ENCODE assay signal across 8 cellular contexts in genomic region chr9:134024828-134025605, GRCh38. TPM values are rescaled to one million over a fixed set of nuclear protein-coding genes. Genes with fewer than 3 reads are reported as not detected.
DNase-seq lines count a peak whose midpoint lies in the region; ATAC-seq, FAIRE-seq and TF ChIP-seq lines count a peak whose summit lies in the region.

A gene with protein sequence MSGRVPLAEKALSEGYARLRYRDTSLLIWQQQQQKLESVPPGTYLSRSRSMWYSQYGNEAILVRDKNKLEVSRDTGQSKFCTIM (plus strand): TSS chr9:134025481. CDS start chr9:134026748, 1,267 bp downstream.

- FAIRE-seq in kidney (lab: Jason Lieb, UNC): no peak

- H3K4me3 ChIP-seq in kidney (ENCODE audit: low read length in 2 of 2): peak within 1 kb of the TSS; percentile 72

- peaks cover 0 to 4% of the 10 kb centered on the region in 2 donors for H3K4me1 ChIP-seq in kidney (ENCODE audit: control insufficient read depth in 1 of 2, insufficient read depth in 1 of 2, low read depth in 1 of 2, low read length in 2 of 2)

- TF ChIP-seq CTCF in kidney (IDR thresholded peaks at IDR 0.05; ENCODE audit: borderline replicate concordance, extremely low read depth, insufficient read depth): no peak

- peak within 1 kb of the TSS; percentile 23 to 32 for H3K27ac ChIP-seq in kidney (ENCODE audit: low read depth in 2 of 2, low read length in 2 of 2)

- H3K36me3 ChIP-seq in kidney (ENCODE audit: control insufficient read depth in 1 of 2, insufficient read depth in 2 of 2, low read length in 2 of 2): no peaks in the 10 kb centered on the region

- intact Hi-C loops in kidney (cut with DNase I): no loop called here

- H3K9me3 ChIP-seq in kidney (ENCODE audit: control insufficient read depth in 1 of 2, low read length in 2 of 2): no peaks in the 10 kb centered on the region

- peak within 1 kb of the TSS in 1 of 2 donors; percentile 34 for H3K9ac ChIP-seq in kidney (ENCODE audit: low read length in 2 of 2)

- ATAC-seq in GM19035 (IDR thresholded peaks at IDR 0.05; ENCODE audit: unreplicated experiment) (peak; percentile 86), HG03378 (IDR thresholded peaks at IDR 0.05; ENCODE audit: unreplicated experiment) (peak; percentile 48)

- peak; percentile 97 for DNase-seq in AG08395 (ENCODE audit: low spot score)
- DNase-seq in NCI-H460 (ENCODE audit: extremely low read depth, low read depth): peak; percentile 99
- DNase-seq in activated CD4-positive, alpha-beta T cell treated with anti-CD3 and anti-CD28 coated beads for 1 hour: peak; percentile 86
- peak; percentile 97 for DNase-seq in cerebellum (ENCODE audit: low spot score)
- peak; percentile 99 for DNase-seq in kidney
- peak; percentile 84 to 85 for DNase-seq in stimulated activated CD4-positive, alpha-beta T cell treated with anti-CD3 and anti-CD28 coated beads, Interleukin-15, amount 100 ng/mL, for 1 hour (ENCODE audit: low read depth in 1 of 2, low spot score in 1 of 2)

RNA-seq across cellular contexts. Expression of the gene that starts here (rescaled TPM):
- total RNA-seq in NCI-H460 (2014; rRNA removed; shearing (Covaris generic)): 19.2 and 21.7 TPM in 2 replicates
- polyA plus RNA-seq in NCI-H460 (2014; cell fraction: nucleus; rRNA removed): 13.4 and 13.9 TPM in 2 replicates
- total RNA-seq in cerebellum (20.0 TPM), kidney (24.4 TPM)
- polyA plus RNA-seq in kidney (ENCODE audit: insufficient read depth, low read depth, low replicate concordance): 16.5 TPM

Comparison
In these comparisons a context has a peak if more than half of its experiments do, and no peak if none do; other contexts are left out.
1. Peak in every context shown above with its lines: DNase-seq, ATAC-seq, H3K4me3 ChIP-seq and H3K27ac ChIP-seq.